ENCODE assay signal across 1 cellular context in genomic region chr11:2186669-2187266, GRCh38.
TF ChIP-seq lines count a peak whose summit lies in the region.

No MANE protein-coding gene starts in this region.

TF ChIP-seq in HCT116, 20 proteins besides CTCF, POLR2A, EP300 and RAD21 (continued from another document):
- TF ChIP-seq REST (IDR thresholded peaks at IDR 0.05; ENCODE audit: low read depth) (no peak), SP1 (IDR thresholded peaks at IDR 0.05; ENCODE audit: low read depth) (no peak), CBX3 (IDR thresholded peaks at IDR 0.05; ENCODE audit: low read depth) (no peak), EZH2 (IDR thresholded peaks at IDR 0.05) (no peak), YY1 (IDR thresholded peaks at IDR 0.05; ENCODE audit: extremely low read depth, insufficient replicate concordance, low read depth, low read length) (no peak), TCF7L2 (IDR thresholded peaks at IDR 0.05; ENCODE audit: borderline replicate concordance, extremely low read depth, insufficient read depth, insufficient read length) (no peak), SIN3A (IDR thresholded peaks at IDR 0.05; ENCODE audit: low read depth) (no peak), MAX (IDR thresholded peaks at IDR 0.05) (no peak), ZBTB33 (IDR thresholded peaks at IDR 0.05; ENCODE audit: extremely low read depth, insufficient replicate concordance, low read length) (no peak), ATF3 (IDR thresholded peaks at IDR 0.05) (no peak)
